In the genomic region with DNA sequence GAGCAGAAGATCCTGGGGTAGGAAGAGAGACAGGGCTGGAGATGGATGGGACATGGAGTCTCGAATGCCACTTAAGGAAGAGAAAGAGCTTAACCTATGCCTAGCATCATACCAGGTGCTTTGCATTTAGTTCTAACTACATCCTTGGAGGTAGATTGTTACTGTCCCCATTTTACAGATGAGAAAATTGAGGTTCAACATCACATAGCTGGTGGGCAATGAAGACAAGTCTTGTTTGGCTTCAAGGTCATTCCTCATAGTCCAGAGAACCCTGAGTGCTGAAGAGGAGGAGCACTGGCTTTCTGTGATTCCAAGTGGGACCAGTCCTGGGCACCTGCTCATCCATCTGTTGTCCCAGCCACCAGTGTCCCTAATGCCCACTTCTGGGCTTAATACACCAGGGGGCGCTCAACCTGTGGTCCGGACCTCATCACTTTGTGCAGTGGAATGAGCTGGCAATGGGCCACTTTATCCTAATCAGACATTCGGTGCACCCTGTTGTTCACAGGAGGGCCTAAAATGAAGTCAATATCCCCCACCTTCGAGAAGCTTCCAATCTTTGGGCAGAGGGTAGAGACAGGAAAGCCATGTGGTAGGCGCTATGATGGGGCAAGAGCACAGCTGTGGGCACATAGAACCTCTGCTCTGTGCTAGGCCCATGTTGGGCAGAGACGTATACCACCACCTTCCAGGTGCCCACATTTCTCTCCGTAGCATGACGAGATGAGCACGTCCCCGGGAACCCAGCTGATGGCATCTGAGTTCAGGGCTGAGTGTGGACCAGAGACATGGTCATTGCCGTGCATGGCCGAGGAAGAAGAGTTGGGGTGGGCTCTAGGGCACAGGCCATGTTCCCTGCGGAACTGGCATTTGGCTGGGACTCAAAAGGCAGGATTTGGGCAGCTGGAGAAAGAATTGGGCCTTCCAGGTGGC, we compare ENCODE assay signal across 8 cellular contexts. TPM values are rescaled to one million over a fixed set of nuclear protein-coding genes. Genes with fewer than 3 reads are reported as not detected.
A peak's percentile ranks its signal among the peaks of the same experiment; 100 is the strongest.
DNase-seq lines count a peak whose midpoint lies in the region; ATAC-seq and TF ChIP-seq lines count a peak whose summit lies in the region.

No MANE protein-coding gene starts in this region.

- H3K9me3 ChIP-seq in HAP-1, result no peaks in the 10 kb centered on the region
- no peaks in the 10 kb centered on the region for H3K9me3 ChIP-seq in mucosa of descending colon

- H3K36me3 ChIP-seq in HAP-1 (replicated peaks), result peaks cover 8% of the 10 kb centered on the region
- no peaks in the 10 kb centered on the region for H3K36me3 ChIP-seq in mucosa of descending colon (ENCODE audit: low read depth)

- H3K27ac Mint-ChIP-seq in T-cell, result peak overlapping the region; percentile 97 to 98

- no peak overlapping the region for H3K4me3 ChIP-seq in HAP-1
- no peak overlapping the region for H3K4me3 ChIP-seq in cardiac fibroblast (replicated peaks in 1 of 2; ENCODE audit: low read depth in 2 of 2, low read length in 2 of 2)
- H3K4me3 ChIP-seq in mucosa of descending colon, result no peak overlapping the region

- H3K9me3 Mint-ChIP-seq in T-cell, result no peaks in the 10 kb centered on the region

- intact Hi-C loops in mucosa of descending colon (cut with DNase I, micrococcal nuclease), result no loop called here

- ATAC-seq in T-cell (replicated peaks in 1 of 4), result no peak
- ATAC-seq in mucosa of descending colon, result no peak
- ATAC-seq in HG03095 (IDR thresholded peaks at IDR 0.05; ENCODE audit: unreplicated experiment), result no peak
- no peak for ATAC-seq in GM18867 (IDR thresholded peaks at IDR 0.05; ENCODE audit: unreplicated experiment)
- ATAC-seq in HG03159 (IDR thresholded peaks at IDR 0.05; ENCODE audit: unreplicated experiment), result no peak

- no peaks in the 10 kb centered on the region for H3K27me3 Mint-ChIP-seq in T-cell

- CTCF ChIA-PET in T-cell (lab: Charles Lee), result interaction anchor here (0.5 to 1.9 kb wide), 11 partner anchors 9 to 212 kb away, joined by 3 to 6 read pairs (median 3); a partner anchor contains a TSS

- in situ Hi-C loops in HAP-1 (cut with MboI; ENCODE audit: low sequenced_read_pairs), result no loop called here

- H3K4me1 Mint-ChIP-seq in T-cell, result peaks cover 72 to 86% (median 80%) of the 10 kb centered on the region in 3 donors

- no peak overlapping the region for H3K27ac ChIP-seq in C4-2B

- H3K36me3 Mint-ChIP-seq in T-cell, result no peaks in the 10 kb centered on the region

- DNase-seq in HAP-1 (ENCODE audit: low spot score in 2 of 2) (peak; percentile 39 to 78), T-cell (peak in 14 of 34 experiments; percentile 14 to 42 (median 29)), cardiac fibroblast (ENCODE audit: low read depth in 2 of 2) (peak; percentile 47 to 63), mucosa of descending colon (peak in 1 of 3 donors; percentile 64)

- H3K4me3 Mint-ChIP-seq in T-cell, result peak overlapping the region in 1 of 3 donors; percentile 79

- H3K27me3 ChIP-seq in HAP-1 (ENCODE audit: low read depth), result no peaks in the 10 kb centered on the region

- POLR2A ChIA-PET in T-cell (lab: Charles Lee), result interaction anchor here (0.5 to 1.0 kb wide), 5 partner anchors 11 to 1708 kb away, joined by 3 to 5 read pairs (median 4); no protein-coding TSS in a partner anchor

- no peaks in the 10 kb centered on the region for H3K4me1 ChIP-seq in HAP-1
- H3K4me1 ChIP-seq in mucosa of descending colon (ENCODE audit: low read depth), result peaks cover 37% of the 10 kb centered on the region

- TF ChIP-seq CTCF in C4-2B (conservative IDR thresholded peaks at IDR 0.05), result peak; percentile 65
- TF ChIP-seq CTCF in cardiac fibroblast (IDR thresholded peaks at IDR 0.05; ENCODE audit: low read depth, low read length), result peak; percentile 60
- peak; percentile 12 for TF ChIP-seq CTCF in mucosa of descending colon (IDR thresholded peaks at IDR 0.05)

RNA-seq across cellular contexts. Expression of a gene that starts 9.2 kb away (rescaled TPM):
- 100 to 1,000 TPM in 3 of 5 donors, 10 to 100 TPM in 2; 85.8 to 123 (median 101) TPM for total RNA-seq in T-cell
- total RNA-seq in mucosa of descending colon, result 100 to 1,000 TPM in 2 of 3 donors, 10 to 100 TPM in 1; 81.4 to 183 (median 146) TPM

Comparison
In these comparisons a context has a peak if more than half of its experiments do, and no peak if none do; other contexts are left out.
1. CTCF ChIP-seq: peak in every context shown above with its lines; median percentile 65 in C4-2B; 60 in cardiac fibroblast; 12 in mucosa of descending colon.